Comparison of ENCODE assay signal across 7 cellular contexts in genomic region chr2:15560404-15560987, GRCh38. TPM values are rescaled to one million over a fixed set of nuclear protein-coding genes. Genes with fewer than 3 reads are reported as not detected.
DNase-seq lines count a peak whose midpoint lies in the region; ATAC-seq and TF ChIP-seq lines count a peak whose summit lies in the region.

No MANE protein-coding gene starts in this region.

- no peaks in the 10 kb centered on the region for H3K27me3 ChIP-seq in IMR-90 (ENCODE audit: control insufficient read depth, insufficient read depth, low read length)
- H3K27me3 ChIP-seq in tibial nerve: no peaks in the 10 kb centered on the region

- 0 out of 2 replicates have a peak overlapping the region, but pooled peaks have one; percentile 10 for H2BK120ac ChIP-seq in IMR-90 (ENCODE audit: low read depth, low read length)

- H3K27me3 Mint-ChIP-seq in T-helper 17 cell: peaks cover 11% of the 10 kb centered on the region
- peaks cover 9% of the 10 kb centered on the region for H3K27me3 Mint-ChIP-seq in endothelial cell (ENCODE audit: unreplicated experiment)

- peak overlapping the region; percentile 97 for H3K4me2 ChIP-seq in IMR-90 (ENCODE audit: low read depth, low read length)

- peak overlapping the region; percentile 96 for H3K4me3 ChIP-seq in GM12864 (ENCODE audit: low read depth, low read length)
- peak overlapping the region; percentile 90 for H3K4me3 ChIP-seq in IMR-90 (ENCODE audit: insufficient read depth, low read depth, low read length)
- H3K4me3 ChIP-seq in tibial nerve: peak overlapping the region; percentile 64 to 94 (median 75)

- no peak overlapping the region; the same call in 1 of the 2 replicates for H3K18ac ChIP-seq in IMR-90 (ENCODE audit: low read depth, low read length)

- H3K9me3 Mint-ChIP-seq in endothelial cell (ENCODE audit: unreplicated experiment): no peaks in the 10 kb centered on the region

- H3K27ac ChIP-seq in IMR-90 (ENCODE audit: insufficient read depth, low read length) (peak overlapping the region; percentile 98), tibial nerve (peak overlapping the region; percentile 58 to 89 (median 84))

- no peaks in the 10 kb centered on the region for H3K9me3 ChIP-seq in IMR-90 (ENCODE audit: control insufficient read depth, insufficient read depth, low read length)
- no peaks in the 10 kb centered on the region for H3K9me3 ChIP-seq in T-helper 17 cell (ENCODE audit: control insufficient read depth, low read length, poor library complexity, severe bottlenecking)
- no peaks in the 10 kb centered on the region for H3K9me3 ChIP-seq in tibial nerve

- CTCF ChIA-PET in IMR-90 (lab: Yijun Ruan, JAX): interaction anchor here (0.9 to 3.5 kb wide), 2 partner anchors 17 to 27 kb away, joined by 3 to 13 read pairs; no protein-coding TSS in a partner anchor

- H3K27ac Mint-ChIP-seq in T-helper 17 cell (peak overlapping the region; percentile 94), endothelial cell (ENCODE audit: unreplicated experiment) (peak overlapping the region; percentile 95)

- 0% methylated on average over 1 of the region's 28 CpGs; no CpG with 5 or more reads in 1 of the 2 experiments for WGBS in IMR-90 (ENCODE audit: extremely low coverage in 2 of 2, insufficient read length in 1 of 2), 2 experiments
- WGBS in tibial nerve, 2 donors: 0 to 1% methylated on average over 26 to 28 of the region's 28 CpGs

- H3K9me1 ChIP-seq in IMR-90 (ENCODE audit: insufficient read depth, low read length): peaks cover 3% of the 10 kb centered on the region

- H4K20me1 ChIP-seq in IMR-90 (ENCODE audit: insufficient read depth, low read length): peaks cover 8% of the 10 kb centered on the region; the same call in 1 of the 2 replicates

- no TSS peak for BruUV-seq in IMR-90 (replicated peaks; lab: Mats Ljungman, UMichigan)

- H3K14ac ChIP-seq in IMR-90 (replicated peaks; ENCODE audit: low read depth, low read length): peak overlapping the region; percentile 58; the same call in 1 of the 2 replicates

- H3K4me1 ChIP-seq in IMR-90 (ENCODE audit: control insufficient read depth, insufficient read depth, low read length) (no peaks in the 10 kb centered on the region), tibial nerve (peaks cover 0 to 35% (median 9%) of the 10 kb centered on the region in 4 donors)

- H2BK20ac ChIP-seq in IMR-90 (ENCODE audit: low read depth, low read length): no peak overlapping the region

- H3K79me1 ChIP-seq in IMR-90 (ENCODE audit: low read depth in 1 of 2, low read length in 2 of 2): peaks cover 20 to 22% of the 10 kb centered on the region in 2 experiments

- no peak for TF ChIP-seq POLR2A in IMR-90 (IDR thresholded peaks at IDR 0.05; ENCODE audit: low read depth, low read length)
- no peak for TF ChIP-seq POLR2A in tibial nerve (IDR thresholded peaks at IDR 0.05)

- peak overlapping the region; percentile 89 for H4K5ac ChIP-seq in IMR-90 (ENCODE audit: low read depth, low read length)

- TF ChIP-seq CTCF in GM12864 (IDR thresholded peaks at IDR 0.05; ENCODE audit: low read depth, low read length, missing control alignments) (no peak), IMR-90 (conservative IDR thresholded peaks at IDR 0.05; ENCODE audit: low read depth, low read length) (no peak), endothelial cell (IDR thresholded peaks at IDR 0.05; ENCODE audit: unreplicated experiment) (no peak), tibial nerve (IDR thresholded peaks at IDR 0.05) (no peak)

- H3K4ac ChIP-seq in IMR-90 (ENCODE audit: low read depth, low read length): peak overlapping the region; percentile 92

- peak overlapping the region; percentile 98 for H3K9ac ChIP-seq in IMR-90 (ENCODE audit: low read depth, low read length)

- peak overlapping the region; percentile 71; the same call in 1 of the 2 replicates for H3K23ac ChIP-seq in IMR-90 (ENCODE audit: low read depth, low read length)

- dilution Hi-C loops in IMR-90 (cut with HindIII; ENCODE audit: low sequenced_read_pairs, unreplicated experiment): no loop called here

- peak overlapping the region; percentile 96 for H2AFZ ChIP-seq in IMR-90 (replicated peaks; ENCODE audit: low read length, poor library complexity)

- no peak for TF ChIP-seq EP300 in tibial nerve (IDR thresholded peaks at IDR 0.05)

- peak overlapping the region; percentile 93 for H3K56ac ChIP-seq in IMR-90 (ENCODE audit: extremely low read depth, insufficient read depth, low read length)

- H3K36me3 ChIP-seq in IMR-90 (ENCODE audit: control insufficient read depth, insufficient read depth, low read length) (peaks cover 3% of the 10 kb centered on the region; the same call in 1 of the 2 replicates), tibial nerve (peaks cover 0 to 6% (median 0%) of the 10 kb centered on the region in 3 donors)

- DNase-seq in GM12864 (ENCODE audit: low read depth) (no peak), IMR-90 (peak; percentile 27), T-helper 17 cell (no peak), endothelial cell (ENCODE audit: low spot score) (peak; percentile 31), midbrain (lab: John Stamatoyannopoulos, UW) (peak; percentile 38), tibial nerve (ENCODE audit: low spot score in 2 of 2) (no peak)

- no peak for TF ChIP-seq RAD21 in IMR-90 (IDR thresholded peaks at IDR 0.05; ENCODE audit: low read length)

- in situ Hi-C loops in IMR-90 (cut with MboI; ENCODE audit: low sequenced_read_pairs): no loop called here

- no peak overlapping the region for H2BK15ac ChIP-seq in IMR-90 (ENCODE audit: low read depth, low read length)

- peaks cover 34% of the 10 kb centered on the region for H3K4me1 Mint-ChIP-seq in T-helper 17 cell
- peaks cover 44% of the 10 kb centered on the region for H3K4me1 Mint-ChIP-seq in endothelial cell (ENCODE audit: unreplicated experiment)

- H2AK5ac ChIP-seq in IMR-90 (ENCODE audit: low read depth, low read length): no peak overlapping the region; the same call in 1 of the 2 replicates

- H4K8ac ChIP-seq in IMR-90 (ENCODE audit: low read depth in 2 of 2, low read length in 2 of 2): peak overlapping the region; percentile 83 to 91; a peak in 3 of 4 replicates

- intact Hi-C loops in IMR-90 (cut with micrococcal nuclease): loop anchor here (10.0 kb wide), 2 partner anchors 386 to 516 kb away; no protein-coding TSS in a partner anchor

- H2BK5ac ChIP-seq in IMR-90 (ENCODE audit: low read depth, low read length, poor library complexity, severe bottlenecking): peak overlapping the region; percentile 89

- ATAC-seq in GM21737 (IDR thresholded peaks at IDR 0.05; ENCODE audit: unreplicated experiment) (peak; percentile 40), IMR-90 (ENCODE audit: low read depth) (peak; percentile 67), T-helper 17 cell (peak; percentile 44)

- H3K4me3 Mint-ChIP-seq in T-helper 17 cell (peak overlapping the region; percentile 98), endothelial cell (ENCODE audit: unreplicated experiment) (peak overlapping the region; percentile 99)

- peaks cover 2% of the 10 kb centered on the region for H3K36me3 Mint-ChIP-seq in T-helper 17 cell (ENCODE audit: low read depth)
- H3K36me3 Mint-ChIP-seq in endothelial cell (ENCODE audit: low read depth, unreplicated experiment): peaks cover 3% of the 10 kb centered on the region

- POLR2A ChIA-PET in IMR-90 (lab: Charles Lee; ENCODE audit: unreplicated experiment): no interaction called here

- peak overlapping the region; percentile 80 for H2AK9ac ChIP-seq in IMR-90 (replicated peaks; ENCODE audit: low read depth, low read length, poor library complexity)

- no peak overlapping the region for H4K91ac ChIP-seq in IMR-90 (ENCODE audit: insufficient read depth, low read depth, low read length)

TF ChIP-seq in IMR-90, 13 proteins besides CTCF, POLR2A, EP300 and RAD21:
- peak; percentile 16; the same call in 1 of the 2 replicates for TF ChIP-seq MAZ (IDR thresholded peaks at IDR 0.05; ENCODE audit: borderline replicate concordance, low read depth, low read length)
- TF ChIP-seq CEBPB (IDR thresholded peaks at IDR 0.05; ENCODE audit: low read depth, low read length): no peak

RNA-seq across cellular contexts. Expression of gene NBAS, which starts 0.6 kb away (rescaled TPM):
- 88.9 and 105 TPM in 2 replicates for total RNA-seq in IMR-90 (2012; rRNA removed)
- polyA plus RNA-seq in IMR-90 (2012; rRNA removed): 20.4 and 22.3 TPM in 2 replicates
- 12.9 and 22.1 TPM in 2 replicates for polyA plus RNA-seq in IMR-90 (2012; cell fraction: cytosol; rRNA removed)
- 19.6 and 27.3 TPM in 2 replicates for polyA plus RNA-seq in IMR-90 (2012; cell fraction: nucleus; rRNA removed; ENCODE audit: low replicate concordance)
- total RNA-seq in T-helper 17 cell: 10 to 100 TPM; 29.3 to 32.5 TPM
- 52.8 TPM for total RNA-seq in endothelial cell (ENCODE audit: unreplicated experiment)
- 10 to 100 TPM; 49.0 to 59.1 (median 55.1) TPM for total RNA-seq in tibial nerve

RNA-seq across cellular contexts. Expression of gene DDX1, which starts 31.2 kb away (rescaled TPM):
- 74.9 and 108 TPM in 2 replicates for total RNA-seq in IMR-90 (2012; rRNA removed)
- 62.9 and 73.6 TPM in 2 replicates for polyA plus RNA-seq in IMR-90 (2012; rRNA removed)
- 8.7 and 17.2 TPM in 2 replicates for polyA plus RNA-seq in IMR-90 (2012; cell fraction: cytosol; rRNA removed)
- polyA plus RNA-seq in IMR-90 (2012; cell fraction: nucleus; rRNA removed; ENCODE audit: low replicate concordance): 3.9 and 38.1 TPM in 2 replicates
- total RNA-seq in T-helper 17 cell: 10 to 100 TPM; 27.6 to 35.0 TPM
- total RNA-seq in endothelial cell (ENCODE audit: unreplicated experiment): 100 TPM
- 10 to 100 TPM; 54.9 to 64.7 (median 57.3) TPM for total RNA-seq in tibial nerve

Comparison
In these comparisons a context has a peak if more than half of its experiments do, and no peak if none do; other contexts are left out.
1. DNase-seq: peak in IMR-90 (single experiment), endothelial cell (single experiment) and midbrain (single experiment); none in GM12864 (single experiment), T-helper 17 cell (0 of 3) and tibial nerve (0 of 2).
2. Peak in every context shown above with its lines, with median percentiles within 50 percentile points of each other: H3K4me3 ChIP-seq and ATAC-seq.